Comparison of ENCODE assay signal across 15 cellular contexts in the genomic region with DNA sequence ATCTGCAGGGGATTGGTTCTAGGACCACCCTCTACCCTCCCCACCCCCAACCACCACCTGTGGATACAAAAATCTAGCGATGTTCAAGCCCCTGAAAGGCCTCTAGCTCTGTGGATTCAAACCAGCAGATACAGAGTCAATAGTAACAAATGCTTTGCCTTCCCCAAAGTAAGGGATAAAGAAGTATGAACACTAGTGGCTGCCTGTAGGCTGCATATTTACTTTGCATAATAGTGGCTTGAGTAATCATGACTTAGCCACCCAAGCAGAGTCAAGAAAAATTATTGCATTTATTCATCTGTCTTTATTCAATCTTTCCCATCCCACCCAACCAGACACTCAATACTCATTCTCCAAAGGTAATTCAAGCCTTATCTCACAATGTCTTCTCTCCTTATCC. TPM values are rescaled to one million over a fixed set of nuclear protein-coding genes. Genes with fewer than 3 reads are reported as not detected.
DNase-seq lines count a peak whose midpoint lies in the region; ATAC-seq and TF ChIP-seq lines count a peak whose summit lies in the region.
"Had no signal": no experiment of that assay in that cellular context is flagged by ENCODE, and none has a peak within 500 bp of the region (broad histone marks: within the 10 kb centered on the region; RNA-seq: fewer than 3 reads in every experiment).

No MANE protein-coding gene starts in this region.

- H3K27ac ChIP-seq in foreskin keratinocyte (peak overlapping the region; percentile 34), smooth muscle cell (ENCODE audit: low read depth) (peak overlapping the region; percentile 88), WERI-Rb-1 (no peak overlapping the region)
- H3K27ac ChIP-seq: BLaER1, Peyer's patch had no signal

- peak overlapping the region; percentile 54 for H3K9ac ChIP-seq in smooth muscle cell (ENCODE audit: low read depth)
- H3K9ac ChIP-seq: BLaER1 had no signal

- no peak overlapping the region for H3K4me3 ChIP-seq in smooth muscle cell
- H3K4me3 ChIP-seq in WERI-Rb-1 (ENCODE audit: low read depth, low read length), result no peak overlapping the region
- H3K4me3 ChIP-seq: BLaER1, Peyer's patch had no signal

- peaks cover 5% of the 10 kb centered on the region for H4K20me1 ChIP-seq in smooth muscle cell (ENCODE audit: low read depth)

- 93% methylated on average over 1 of the region's 1 CpG for whole genome bisulfite sequencing in smooth muscle cell (ENCODE audit: low lambda C conversion rate)

- no peaks in the 10 kb centered on the region for H3K27me3 ChIP-seq in foreskin keratinocyte
- no peaks in the 10 kb centered on the region for H3K27me3 ChIP-seq in smooth muscle cell (ENCODE audit: low read depth)
- no peaks in the 10 kb centered on the region for H3K27me3 ChIP-seq in WERI-Rb-1 (ENCODE audit: insufficient read depth, low read depth, severe bottlenecking)
- H3K27me3 ChIP-seq: BLaER1, Peyer's patch had no signal

- TF ChIP-seq CTCF in foreskin keratinocyte (conservative IDR thresholded peaks at IDR 0.05) (no peak), smooth muscle cell (IDR thresholded peaks at IDR 0.05; ENCODE audit: borderline replicate concordance, insufficient read depth, poor library complexity, severe bottlenecking) (no peak), WERI-Rb-1 (IDR thresholded peaks at IDR 0.05; ENCODE audit: low read depth, low read length) (no peak)

- H3K36me3 ChIP-seq in smooth muscle cell (ENCODE audit: low read depth), result no peaks in the 10 kb centered on the region
- H3K36me3 ChIP-seq in WERI-Rb-1, result no peaks in the 10 kb centered on the region
- H3K36me3 ChIP-seq: Peyer's patch had no signal

- peak; percentile 30 for DNase-seq in GM03348 (ENCODE audit: low spot score)
- DNase-seq in astrocyte of the hippocampus (ENCODE audit: low read depth, low spot score), result peak; percentile 14
- DNase-seq in foreskin keratinocyte, result peak in 1 of 2 donors; percentile 22
- DNase-seq in smooth muscle cell (lab: John Stamatoyannopoulos, UW; ENCODE audit: unreplicated experiment), result no peak
- no peak for DNase-seq in WERI-Rb-1
- no peak for DNase-seq in NCI-H2227 treated with DMSO at 0.1 percent for 48 hours (lab: John Stamatoyannopoulos, UW)
- no peak for DNase-seq in NCI-H446 (lab: John Stamatoyannopoulos, UW)
- DNase-seq: activated CD4-positive, alpha-beta memory T cell treated with anti-CD3 and anti-CD28 coated beads for 36 hours; activated naive CD8-positive, alpha-beta T cell treated with anti-CD3 and anti-CD28 coated beads, Interleukin-2, amount 10 ng/mL, durations not matched to agents 7 days and 5 days; activated T-cell treated with anti-CD3 and anti-CD28 coated beads, Interleukin-2, amount 50 U/mL, for 48 hours; glutamatergic neuron; immature natural killer cell; NCI-H2081 treated with DMSO at 0.1 percent for 48 hours; Peyer's patch had no signal

- H3K9me3 ChIP-seq in smooth muscle cell (replicated peaks; ENCODE audit: low read depth) (no peaks in the 10 kb centered on the region), WERI-Rb-1 (ENCODE audit: severe bottlenecking) (no peaks in the 10 kb centered on the region)

- peaks cover 26% of the 10 kb centered on the region for H3F3A ChIP-seq in smooth muscle cell (ENCODE audit: low read depth)

- peaks cover 15% of the 10 kb centered on the region for H3K79me2 ChIP-seq in smooth muscle cell (ENCODE audit: low read depth)

- H3K4me1 ChIP-seq in foreskin keratinocyte (peaks cover 33% of the 10 kb centered on the region), smooth muscle cell (ENCODE audit: low read depth) (peaks cover 12% of the 10 kb centered on the region)
- H3K4me1 ChIP-seq: Peyer's patch had no signal

- H2AFZ ChIP-seq in smooth muscle cell (ENCODE audit: low read depth), result no peak overlapping the region

- peak overlapping the region; percentile 55 for H3K4me2 ChIP-seq in smooth muscle cell
- H3K4me2 ChIP-seq: BLaER1 had no signal

- no peak for ATAC-seq in foreskin keratinocyte

RNA-seq across cellular contexts. Expression of a gene that starts 43.8 kb away (rescaled TPM):
- total RNA-seq in foreskin keratinocyte, result 18.7 and 20.8 TPM in 2 replicates
- 5.7 and 5.8 TPM in 2 replicates for polyA plus RNA-seq in foreskin keratinocyte
- 29.6 and 38.0 TPM in 2 replicates for total RNA-seq in smooth muscle cell
- polyA plus RNA-seq in smooth muscle cell, result 8.5 and 14.3 TPM in 2 replicates

Comparison
In these comparisons a context has a peak if more than half of its experiments do, and no peak if none do; other contexts are left out.
1. DNase-seq: peak in GM03348 (single experiment) and astrocyte of the hippocampus (single experiment); none in smooth muscle cell (single experiment), WERI-Rb-1 (single experiment), NCI-H2227 treated with DMSO at 0.1 percent for 48 hours (single experiment) and NCI-H446 (0 of 2).